2 cellular contexts compared by ENCODE assay signal in genomic region chr14:28774764-28775738, GRCh38.
TF ChIP-seq lines count a peak whose summit lies in the region.

No MANE protein-coding gene starts in this region.

TF ChIP-seq in HepG2, 621 proteins besides CTCF, POLR2A, EP300 and RAD21 (continues in another document):
- TF ChIP-seq, protein P1, sequence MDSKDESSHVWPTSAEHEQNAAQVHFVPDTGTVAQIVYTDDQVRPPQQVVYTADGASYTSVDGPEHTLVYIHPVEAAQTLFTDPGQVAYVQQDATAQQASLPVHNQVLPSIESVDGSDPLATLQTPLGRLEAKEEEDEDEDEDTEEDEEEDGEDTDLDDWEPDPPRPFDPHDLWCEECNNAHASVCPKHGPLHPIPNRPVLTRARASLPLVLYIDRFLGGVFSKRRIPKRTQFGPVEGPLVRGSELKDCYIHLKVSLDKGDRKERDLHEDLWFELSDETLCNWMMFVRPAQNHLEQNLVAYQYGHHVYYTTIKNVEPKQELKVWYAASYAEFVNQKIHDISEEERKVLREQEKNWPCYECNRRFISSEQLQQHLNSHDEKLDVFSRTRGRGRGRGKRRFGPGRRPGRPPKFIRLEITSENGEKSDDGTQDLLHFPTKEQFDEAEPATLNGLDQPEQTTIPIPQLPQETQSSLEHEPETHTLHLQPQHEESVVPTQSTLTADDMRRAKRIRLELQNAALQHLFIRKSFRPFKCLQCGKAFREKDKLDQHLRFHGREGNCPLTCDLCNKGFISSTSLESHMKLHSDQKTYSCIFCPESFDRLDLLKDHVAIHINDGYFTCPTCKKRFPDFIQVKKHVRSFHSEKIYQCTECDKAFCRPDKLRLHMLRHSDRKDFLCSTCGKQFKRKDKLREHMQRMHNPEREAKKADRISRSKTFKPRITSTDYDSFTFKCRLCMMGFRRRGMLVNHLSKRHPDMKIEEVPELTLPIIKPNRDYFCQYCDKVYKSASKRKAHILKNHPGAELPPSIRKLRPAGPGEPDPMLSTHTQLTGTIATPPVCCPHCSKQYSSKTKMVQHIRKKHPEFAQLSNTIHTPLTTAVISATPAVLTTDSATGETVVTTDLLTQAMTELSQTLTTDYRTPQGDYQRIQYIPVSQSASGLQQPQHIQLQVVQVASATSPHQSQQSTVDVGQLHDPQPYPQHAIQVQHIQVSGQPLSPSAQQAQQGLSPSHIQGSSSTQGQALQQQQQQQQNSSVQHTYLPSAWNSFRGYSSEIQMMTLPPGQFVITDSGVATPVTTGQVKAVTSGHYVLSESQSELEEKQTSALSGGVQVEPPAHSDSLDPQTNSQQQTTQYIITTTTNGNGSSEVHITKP (CRISPR knock-in tag; IDR thresholded peaks at IDR 0.05; ENCODE audit: low read depth), result no peak
- TF ChIP-seq ZBTB20 (CRISPR knock-in tag; IDR thresholded peaks at IDR 0.05; ENCODE audit: borderline replicate concordance, low read depth) (no peak), AGO2 (optimal IDR thresholded peaks at IDR 0.05; ENCODE audit: low read depth, low read length) (no peak), ZNF513 (CRISPR knock-in tag; conservative IDR thresholded peaks at IDR 0.05) (no peak), ZNF891 (CRISPR knock-in tag; IDR thresholded peaks at IDR 0.05) (no peak), HNRNPK (IDR thresholded peaks at IDR 0.05; ENCODE audit: low read depth, low read length, poor library complexity, severe bottlenecking) (no peak), POLR2AphosphoS2 (IDR thresholded peaks at IDR 0.05; ENCODE audit: low read depth, low read length) (no peak), ZNF557 (CRISPR knock-in tag; IDR thresholded peaks at IDR 0.05) (no peak), MIER3 (CRISPR knock-in tag; IDR thresholded peaks at IDR 0.05; ENCODE audit: borderline replicate concordance) (no peak), ATM (IDR thresholded peaks at IDR 0.05; ENCODE audit: borderline replicate concordance) (no peak), ZSCAN31 (CRISPR knock-in tag; IDR thresholded peaks at IDR 0.05; ENCODE audit: low read depth) (no peak), RELA (CRISPR knock-in tag; IDR thresholded peaks at IDR 0.05) (no peak), DDIT3 (CRISPR knock-in tag; IDR thresholded peaks at IDR 0.05) (no peak), PBX3 (CRISPR knock-in tag; IDR thresholded peaks at IDR 0.05; ENCODE audit: borderline replicate concordance) (no peak)
- TF ChIP-seq, protein P2, sequence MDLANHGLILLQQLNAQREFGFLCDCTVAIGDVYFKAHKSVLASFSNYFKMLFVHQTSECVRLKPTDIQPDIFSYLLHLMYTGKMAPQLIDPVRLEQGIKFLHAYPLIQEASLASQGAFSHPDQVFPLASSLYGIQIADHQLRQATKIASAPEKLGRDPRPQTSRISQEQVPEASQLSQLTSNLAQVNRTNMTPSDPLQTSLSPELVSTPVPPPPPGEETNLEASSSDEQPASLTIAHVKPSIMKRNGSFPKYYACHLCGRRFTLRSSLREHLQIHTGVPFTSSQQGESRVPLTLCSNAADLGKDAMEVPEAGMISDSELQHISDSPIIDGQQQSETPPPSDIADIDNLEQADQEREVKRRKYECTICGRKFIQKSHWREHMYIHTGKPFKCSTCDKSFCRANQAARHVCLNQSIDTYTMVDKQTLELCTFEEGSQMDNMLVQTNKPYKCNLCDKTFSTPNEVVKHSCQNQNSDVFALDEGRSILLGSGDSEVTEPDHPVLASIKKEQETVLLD (CRISPR knock-in tag; IDR thresholded peaks at IDR 0.05; ENCODE audit: low read depth), result no peak
- TF ChIP-seq, protein P3, sequence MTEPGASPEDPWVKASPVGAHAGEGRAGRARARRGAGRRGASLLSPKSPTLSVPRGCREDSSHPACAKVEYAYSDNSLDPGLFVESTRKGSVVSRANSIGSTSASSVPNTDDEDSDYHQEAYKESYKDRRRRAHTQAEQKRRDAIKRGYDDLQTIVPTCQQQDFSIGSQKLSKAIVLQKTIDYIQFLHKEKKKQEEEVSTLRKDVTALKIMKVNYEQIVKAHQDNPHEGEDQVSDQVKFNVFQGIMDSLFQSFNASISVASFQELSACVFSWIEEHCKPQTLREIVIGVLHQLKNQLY (CRISPR knock-in tag; IDR thresholded peaks at IDR 0.05), result no peak

TF ChIP-seq in WTC11, 78 proteins besides CTCF, POLR2A, EP300 and RAD21 (continued from another document):
- no peak for TF ChIP-seq CDX4 (CRISPR knock-in tag; IDR thresholded peaks at IDR 0.05; ENCODE audit: borderline replicate concordance)
- no peak for TF ChIP-seq NR2C2 (CRISPR knock-in tag; IDR thresholded peaks at IDR 0.05)
- TF ChIP-seq NFATC4 (CRISPR knock-in tag; IDR thresholded peaks at IDR 0.05), result no peak
- TF ChIP-seq CREB1 (CRISPR knock-in tag; IDR thresholded peaks at IDR 0.05), result no peak
- no peak for TF ChIP-seq USF2 (CRISPR knock-in tag; IDR thresholded peaks at IDR 0.05)
